15 cellular contexts compared by ENCODE assay signal in the genomic region with DNA sequence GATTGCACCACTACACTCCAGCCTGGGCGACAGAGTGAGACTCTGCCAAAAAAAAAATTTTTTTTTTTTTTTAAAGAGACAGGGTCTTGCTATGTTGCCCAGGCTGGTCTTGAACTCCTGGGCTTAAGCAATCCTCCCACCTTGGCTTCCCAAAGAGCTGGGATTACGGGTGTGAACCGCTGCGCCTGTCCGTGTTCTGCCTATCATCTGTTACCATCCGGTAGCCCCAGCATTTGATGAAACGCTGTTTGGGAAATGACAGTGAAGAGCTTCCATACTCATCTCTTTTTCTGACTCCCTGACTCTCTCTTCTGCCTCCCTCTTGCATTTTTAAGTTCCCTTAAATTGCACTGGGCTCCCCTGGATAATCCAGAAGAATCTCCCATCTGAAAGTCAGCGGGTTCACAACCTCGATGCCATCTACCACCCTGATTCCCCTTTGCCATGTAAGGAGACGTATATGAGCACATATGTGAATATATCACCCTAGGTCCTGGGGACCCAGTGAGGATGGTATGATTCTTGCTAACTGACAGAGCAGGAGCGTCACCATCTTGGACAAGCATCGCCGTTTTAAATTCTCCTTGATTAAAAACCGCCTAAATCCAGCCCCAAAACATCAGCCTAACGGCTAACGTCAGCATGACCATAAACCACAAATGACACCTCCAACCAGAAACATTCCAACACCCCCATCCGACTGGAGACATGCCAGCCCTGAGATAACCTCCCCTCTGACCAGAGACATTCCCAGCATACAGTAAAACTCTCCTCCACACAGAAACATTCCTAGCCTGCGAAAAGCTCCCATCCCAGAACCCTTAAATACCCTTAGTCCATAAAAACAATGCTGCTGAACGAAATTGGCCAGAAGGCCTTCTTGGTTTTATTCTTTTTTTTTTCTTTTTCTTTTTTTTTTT. TPM values are rescaled to one million over a fixed set of nuclear protein-coding genes. Genes with fewer than 3 reads are reported as not detected.
DNase-seq lines count a peak whose midpoint lies in the region; TF ChIP-seq lines count a peak whose summit lies in the region.
"Had no signal": no experiment of that assay in that cellular context is flagged by ENCODE, and none has a peak within 500 bp of the region (broad histone marks: within the 10 kb centered on the region; RNA-seq: fewer than 3 reads in every experiment).

No MANE protein-coding gene starts in this region.

- H2AFZ ChIP-seq in smooth muscle cell (ENCODE audit: low read depth) = no peak overlapping the region

- H3K27ac ChIP-seq in SJSA1 (peak overlapping the region; percentile 69), smooth muscle cell (ENCODE audit: low read depth) (peak overlapping the region; percentile 61)
- H3K27ac ChIP-seq: right lobe of liver had no signal

- H3K36me3 ChIP-seq in SJSA1 = no peaks in the 10 kb centered on the region
- H3K36me3 ChIP-seq in smooth muscle cell (ENCODE audit: low read depth) = no peaks in the 10 kb centered on the region
- H3K36me3 ChIP-seq: MG63, right lobe of liver had no signal

- H3K27me3 ChIP-seq in SJSA1 (replicated peaks) (0 out of 2 replicates have a peak, but pooled peaks cover 5% of the 10 kb centered on the region), smooth muscle cell (ENCODE audit: low read depth) (no peaks in the 10 kb centered on the region)
- H3K27me3 ChIP-seq: MG63, right lobe of liver had no signal

- 36% methylated on average over 19 of the region's 19 CpGs for WGBS in smooth muscle cell (ENCODE audit: low lambda C conversion rate)

- H3K9me3 ChIP-seq in SJSA1 (replicated peaks) = no peaks in the 10 kb centered on the region
- H3K9me3 ChIP-seq in smooth muscle cell (replicated peaks; ENCODE audit: low read depth) = no peaks in the 10 kb centered on the region
- H3K9me3 ChIP-seq: MG63, right lobe of liver had no signal

- H3K4me1 ChIP-seq in SJSA1 (replicated peaks) (peaks cover 13% of the 10 kb centered on the region), smooth muscle cell (ENCODE audit: low read depth) (peaks cover 6% of the 10 kb centered on the region)
- H3K4me1 ChIP-seq: right lobe of liver had no signal

- H3K4me2 ChIP-seq in smooth muscle cell = peak overlapping the region; percentile 65

- H3K79me2 ChIP-seq in smooth muscle cell (ENCODE audit: low read depth) = no peaks in the 10 kb centered on the region

- H3F3A ChIP-seq in smooth muscle cell (ENCODE audit: low read depth) = peaks cover 21% of the 10 kb centered on the region

- no peaks in the 10 kb centered on the region for H4K20me1 ChIP-seq in smooth muscle cell (ENCODE audit: low read depth)

- DNase-seq in activated effector memory CD4-positive, alpha-beta T cell treated with anti-CD3 and anti-CD28 coated beads, Interleukin-2, amount 50 U/mL, for 16 hours = peak; percentile 5
- DNase-seq in activated effector memory CD4-positive, alpha-beta T cell treated with Interleukin-2 at 50 U/mL for 16 hours = no peak
- DNase-seq in SJSA1 (ENCODE audit: low read depth in 1 of 2, low spot score in 2 of 2) = peak; percentile 81 to 84
- DNase-seq in hepatic stellate cell (ENCODE audit: low spot score) = peak; percentile 79
- peak; percentile 28 for DNase-seq in smooth muscle cell (lab: John Stamatoyannopoulos, UW; ENCODE audit: unreplicated experiment)
- no peak for DNase-seq in nucleus accumbens (lab: John Stamatoyannopoulos, UW)
- no peak for DNase-seq in NCI-H526 treated with DMSO at 0.1 percent for 48 hours (lab: John Stamatoyannopoulos, UW)
- no peak for DNase-seq in germinal center (ENCODE audit: low spot score)
- DNase-seq: ACHN, GDM1, left colon, MG63, NCI-H446 had no signal

- H3K9ac ChIP-seq in smooth muscle cell (ENCODE audit: low read depth) = no peak overlapping the region

- TF ChIP-seq CTCF in smooth muscle cell (IDR thresholded peaks at IDR 0.05; ENCODE audit: borderline replicate concordance, insufficient read depth, poor library complexity, severe bottlenecking) = no peak

- H3K4me3 ChIP-seq in SJSA1 (no peak overlapping the region), smooth muscle cell (no peak overlapping the region)
- H3K4me3 ChIP-seq: MG63, right lobe of liver had no signal

RNA-seq across cellular contexts. Expression of a gene that starts 12.4 kb away (rescaled TPM):
- not detected in 2 replicates for total RNA-seq in SJSA1 (2014; rRNA removed; shearing (Covaris generic))
- total RNA-seq in smooth muscle cell = 0.22 and 0.54 TPM in 2 replicates
- 1.3 TPM in 1 of 2 replicates, not detected in the other for polyA plus RNA-seq in smooth muscle cell
- total RNA-seq: endothelial cell of umbilical vein had no signal

RNA-seq across cellular contexts. Expression of a gene that starts 56.2 kb away (rescaled TPM):
- total RNA-seq in SJSA1 (2014; rRNA removed; shearing (Covaris generic)) = 34.5 and 43.1 TPM in 2 replicates
- total RNA-seq in smooth muscle cell = 18.9 and 24.0 TPM in 2 replicates
- 63.3 and 66.5 TPM in 2 replicates for polyA plus RNA-seq in smooth muscle cell

Comparison
In these comparisons a context has a peak if more than half of its experiments do, and no peak if none do; other contexts are left out.
1. DNase-seq: peak in activated effector memory CD4-positive, alpha-beta T cell treated with anti-CD3 and anti-CD28 coated beads, Interleukin-2, amount 50 U/mL, for 16 hours (single experiment), SJSA1 (2 of 2), hepatic stellate cell (single experiment) and smooth muscle cell (single experiment); none in activated effector memory CD4-positive, alpha-beta T cell treated with Interleukin-2 at 50 U/mL for 16 hours (single experiment), nucleus accumbens (0 of 56), NCI-H526 treated with DMSO at 0.1 percent for 48 hours (single experiment) and germinal center (single experiment).